ENCODE assay signal across 10 cellular contexts in the genomic region with DNA sequence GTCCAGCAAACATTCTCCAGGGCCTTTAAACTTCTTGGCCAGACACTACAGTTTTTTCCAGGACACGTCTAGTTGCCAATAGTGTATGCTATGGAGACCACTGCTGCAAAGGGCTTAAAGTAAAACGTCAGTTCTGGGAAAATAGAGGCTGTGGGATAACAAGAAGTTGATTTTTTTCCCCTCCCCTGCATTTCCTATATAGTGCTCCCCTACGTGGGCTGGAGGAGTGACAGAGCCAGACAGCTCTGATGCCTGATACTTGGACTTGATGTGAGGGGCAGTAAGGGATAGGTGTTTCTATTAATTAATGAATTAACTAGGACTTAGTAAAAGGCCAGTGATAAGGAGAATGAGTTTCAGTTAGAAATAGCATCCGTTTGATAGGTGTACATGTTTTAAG. TPM values are rescaled to one million over a fixed set of nuclear protein-coding genes. Genes with fewer than 3 reads are reported as not detected.
A peak's percentile ranks its signal among the peaks of the same experiment; 100 is the strongest.
DNase-seq lines count a peak whose midpoint lies in the region; ATAC-seq and TF ChIP-seq lines count a peak whose summit lies in the region.
"Had no signal": no experiment of that assay in that cellular context is flagged by ENCODE, and none has a peak within 500 bp of the region (broad histone marks: within the 10 kb centered on the region; RNA-seq: fewer than 3 reads in every experiment).

No MANE protein-coding gene starts in this region.

- no peak for DNase-seq in CD4-positive, alpha-beta T cell
- DNase-seq in Panc1 (ENCODE audit: low read depth, low spot score): no peak
- DNase-seq in fibroblast of the aortic adventitia (ENCODE audit: low read depth): no peak
- no peak for DNase-seq in prostate gland (ENCODE audit: low spot score)
- no peak for DNase-seq in activated CD4-positive, alpha-beta memory T cell treated with anti-CD3 and anti-CD28 coated beads for 36 hours
- DNase-seq in Ammon's horn (ENCODE audit: low spot score): no peak
- no peak for DNase-seq in A172 (ENCODE audit: low spot score)
- DNase-seq: activated T-cell treated with anti-CD3 and anti-CD28 coated beads, Interleukin-2, amount 50 U/mL, for 48 hours; MV-4-11 had no signal

- H3K27me3 ChIP-seq in CD4-positive, alpha-beta T cell (ENCODE audit: control insufficient read depth, insufficient read depth, low read length): no peaks in the 10 kb centered on the region
- H3K27me3 ChIP-seq in Panc1 (ENCODE audit: control insufficient read depth, insufficient read depth, low read length) (peaks cover 12% of the 10 kb centered on the region), prostate gland (replicated peaks; ENCODE audit: insufficient read depth) (no peaks in the 10 kb centered on the region)

- no peak overlapping the region for H3K27ac ChIP-seq in CD4-positive, alpha-beta T cell (ENCODE audit: low read depth, low read length)
- H3K27ac ChIP-seq in Panc1 (ENCODE audit: low read length) (peak overlapping the region; percentile 70), prostate gland (peak overlapping the region; percentile 93 to 95)

- in situ Hi-C loops in Panc1 (cut with HindIII; ENCODE audit: low pct_unique_long_range_greater_than_20kb, low sequenced_read_pairs): no loop called here

- intact Hi-C loops in CD4-positive, alpha-beta T cell (cut with DNase I, micrococcal nuclease): loop anchor here in 1 of 2 experiments (2.0 to 5.0 kb wide), 4 partner anchors 23 to 1672 kb away; partner anchors contain the start of genes LIMA1 and SCN8A
- intact Hi-C loops in Panc1 (cut with micrococcal nuclease; ENCODE audit: unreplicated experiment): no loop called here
- intact Hi-C loops in prostate gland (cut with DNase I): no loop called here
- intact Hi-C loops in activated CD4-positive, alpha-beta memory T cell treated with anti-CD3 and anti-CD28 coated beads for 36 hours (cut with micrococcal nuclease): no loop called here

- POLR2A ChIA-PET in CD4-positive, alpha-beta T cell (lab: Charles Lee): no interaction called here
- POLR2A ChIA-PET in Panc1 (lab: Charles Lee): no interaction called here
- POLR2A ChIA-PET in activated CD4-positive, alpha-beta memory T cell treated with anti-CD3 and anti-CD28 coated beads for 36 hours (lab: Charles Lee): no interaction called here

- ATAC-seq in CD4-positive, alpha-beta T cell (ENCODE audit: poor library complexity): no peak
- ATAC-seq in Panc1 (no peak), GM19452 (IDR thresholded peaks at IDR 0.05; ENCODE audit: unreplicated experiment) (no peak)

- H3K9me3 ChIP-seq in CD4-positive, alpha-beta T cell (ENCODE audit: control insufficient read depth, low read length): no peaks in the 10 kb centered on the region
- H3K9me3 ChIP-seq in Panc1 (ENCODE audit: control insufficient read depth, insufficient read depth, low read depth, low read length): no peaks in the 10 kb centered on the region
- H3K9me3 ChIP-seq in prostate gland: no peaks in the 10 kb centered on the region

- peak overlapping the region; percentile 66 for H3K27ac Mint-ChIP-seq in CD4-positive, alpha-beta T cell
- H3K27ac Mint-ChIP-seq in activated CD4-positive, alpha-beta memory T cell treated with anti-CD3 and anti-CD28 coated beads for 36 hours: no peak overlapping the region

- H3K4me1 ChIP-seq in Panc1 (ENCODE audit: control insufficient read depth, insufficient read depth, low read length) (peaks cover 35% of the 10 kb centered on the region), prostate gland (replicated peaks) (peaks cover 20% of the 10 kb centered on the region)

- H3K36me3 Mint-ChIP-seq in CD4-positive, alpha-beta T cell (ENCODE audit: low read depth): peaks cover 5% of the 10 kb centered on the region
- H3K36me3 Mint-ChIP-seq in activated CD4-positive, alpha-beta memory T cell treated with anti-CD3 and anti-CD28 coated beads for 36 hours: no peaks in the 10 kb centered on the region

- no peak for TF ChIP-seq POLR2A in prostate gland (IDR thresholded peaks at IDR 0.05)

- TF ChIP-seq CTCF in CD4-positive, alpha-beta T cell (IDR thresholded peaks at IDR 0.05): no peak
- no peak for TF ChIP-seq CTCF in Panc1 (IDR thresholded peaks at IDR 0.05)
- TF ChIP-seq CTCF in fibroblast of the aortic adventitia (IDR thresholded peaks at IDR 0.05; ENCODE audit: insufficient read depth, low read length): no peak
- no peak for TF ChIP-seq CTCF in prostate gland (IDR thresholded peaks at IDR 0.05)

- no peaks in the 10 kb centered on the region for H3K27me3 Mint-ChIP-seq in CD4-positive, alpha-beta T cell
- H3K27me3 Mint-ChIP-seq in activated CD4-positive, alpha-beta memory T cell treated with anti-CD3 and anti-CD28 coated beads for 36 hours: peaks cover 4% of the 10 kb centered on the region

- H3K4me3 ChIP-seq in Panc1 (ENCODE audit: low read depth in 2 of 2, low read length in 2 of 2): no peak overlapping the region
- H3K4me3 ChIP-seq in fibroblast of the aortic adventitia (ENCODE audit: low read depth, low read length): peak overlapping the region; percentile 2
- H3K4me3 ChIP-seq in prostate gland: peak overlapping the region in 1 of 2 donors; percentile 94

- no peaks in the 10 kb centered on the region for H3K9me3 Mint-ChIP-seq in CD4-positive, alpha-beta T cell
- no peaks in the 10 kb centered on the region for H3K9me3 Mint-ChIP-seq in activated CD4-positive, alpha-beta memory T cell treated with anti-CD3 and anti-CD28 coated beads for 36 hours

- WGBS in prostate gland: 24% methylated on average over 4 of the region's 4 CpGs

- CTCF ChIA-PET in CD4-positive, alpha-beta T cell (lab: Charles Lee): interaction anchor here (0.7 to 1.3 kb wide), 2 partner anchors 9 to 17 kb away, joined by 4 read pairs; no protein-coding TSS in a partner anchor
- CTCF ChIA-PET in Panc1 (lab: Charles Lee): no interaction called here
- CTCF ChIA-PET in activated CD4-positive, alpha-beta memory T cell treated with anti-CD3 and anti-CD28 coated beads for 36 hours (lab: Charles Lee): interaction anchor here (1.0 to 1.7 kb wide), 2 partner anchors 17 to 72 kb away, joined by 3 to 4 read pairs; no protein-coding TSS in a partner anchor

- peaks cover 59% of the 10 kb centered on the region for H3K4me1 Mint-ChIP-seq in CD4-positive, alpha-beta T cell (ENCODE audit: low read depth)
- peaks cover 43% of the 10 kb centered on the region for H3K4me1 Mint-ChIP-seq in activated CD4-positive, alpha-beta memory T cell treated with anti-CD3 and anti-CD28 coated beads for 36 hours (ENCODE audit: low read depth)

- H3K36me3 ChIP-seq in Panc1 (ENCODE audit: control insufficient read depth, insufficient read depth, low read length) (peaks cover 5% of the 10 kb centered on the region; the same call in 1 of the 2 replicates), prostate gland (no peaks in the 10 kb centered on the region)

- peak overlapping the region; percentile 86 for H3K4me3 Mint-ChIP-seq in CD4-positive, alpha-beta T cell
- no peak overlapping the region for H3K4me3 Mint-ChIP-seq in activated CD4-positive, alpha-beta memory T cell treated with anti-CD3 and anti-CD28 coated beads for 36 hours

- TSS peak; percentile 67 for BruUV-seq in Panc1 (replicated peaks; lab: Mats Ljungman, UMichigan)

RNA-seq across cellular contexts. Expression of gene ACVR1B, which starts 2.4 kb away (rescaled TPM):
- total RNA-seq in CD4-positive, alpha-beta T cell: 10 to 100 TPM; 14.2 to 14.5 TPM
- total RNA-seq in Panc1 (2021; ENCODE audit: unreplicated experiment) (23.0 TPM), fibroblast of the aortic adventitia (ENCODE audit: low replicate concordance) (12.6 and 17.1 TPM in 2 replicates), prostate gland (10 to 100 TPM; 39.6 to 43.3 TPM)
- 20.1 TPM for polyA plus RNA-seq in Panc1 (2012; ENCODE audit: insufficient read length)
- total RNA-seq in activated CD4-positive, alpha-beta memory T cell treated with anti-CD3 and anti-CD28 coated beads for 36 hours: 1 to 10 TPM; 8.0 to 8.3 TPM
- total RNA-seq in A172 (2014; rRNA removed; shearing (Covaris generic)): 3.8 and 6.9 TPM in 2 replicates

RNA-seq across cellular contexts. Expression of gene ACVRL1, which starts 46.6 kb away (rescaled TPM):
- not detected for total RNA-seq in CD4-positive, alpha-beta T cell
- total RNA-seq in Panc1 (2021; ENCODE audit: unreplicated experiment) (0.36 TPM), fibroblast of the aortic adventitia (ENCODE audit: low replicate concordance) (50.3 and 56.5 TPM in 2 replicates), prostate gland (10 to 100 TPM; 31.1 to 34.8 TPM)
- not detected for polyA plus RNA-seq in Panc1 (2012; ENCODE audit: insufficient read length)
- not detected for total RNA-seq in activated CD4-positive, alpha-beta memory T cell treated with anti-CD3 and anti-CD28 coated beads for 36 hours
- 10.3 and 11.7 TPM in 2 replicates for total RNA-seq in A172 (2014; rRNA removed; shearing (Covaris generic))

RNA-seq across cellular contexts. Expression of gene TAMALIN, which starts 52.8 kb away (rescaled TPM):
- 100 to 1,000 TPM; 495 to 525 TPM for total RNA-seq in CD4-positive, alpha-beta T cell
- total RNA-seq in Panc1 (2021; ENCODE audit: unreplicated experiment) (0.82 TPM), fibroblast of the aortic adventitia (ENCODE audit: low replicate concordance) (7.3 TPM in 2 replicates), prostate gland (10 to 100 TPM; 16.5 to 38.6 TPM)
- 0.59 TPM for polyA plus RNA-seq in Panc1 (2012; ENCODE audit: insufficient read length)
- total RNA-seq in activated CD4-positive, alpha-beta memory T cell treated with anti-CD3 and anti-CD28 coated beads for 36 hours: 10 to 100 TPM; 15.1 to 18.7 TPM
- total RNA-seq in A172 (2014; rRNA removed; shearing (Covaris generic)): 2.3 and 3.3 TPM in 2 replicates

Comparison
In these comparisons a context has a peak if more than half of its experiments do, and no peak if none do; other contexts are left out.
1. RNA of gene TAMALIN, which starts 52.8 kb away (total RNA-seq): 495 to 525 TPM in CD4-positive, alpha-beta T cell; 16.5 to 38.6 TPM in prostate gland, 15.1 to 18.7 TPM in activated CD4-positive, alpha-beta memory T cell treated with anti-CD3 and anti-CD28 coated beads for 36 hours, 7.3 TPM in fibroblast of the aortic adventitia, 2.3 to 3.3 TPM in A172 and 0.82 TPM in Panc1 (single experiment); every median in the first group is over 10 times any median in the second.